20 cellular contexts compared by ENCODE assay signal in the genomic region with DNA sequence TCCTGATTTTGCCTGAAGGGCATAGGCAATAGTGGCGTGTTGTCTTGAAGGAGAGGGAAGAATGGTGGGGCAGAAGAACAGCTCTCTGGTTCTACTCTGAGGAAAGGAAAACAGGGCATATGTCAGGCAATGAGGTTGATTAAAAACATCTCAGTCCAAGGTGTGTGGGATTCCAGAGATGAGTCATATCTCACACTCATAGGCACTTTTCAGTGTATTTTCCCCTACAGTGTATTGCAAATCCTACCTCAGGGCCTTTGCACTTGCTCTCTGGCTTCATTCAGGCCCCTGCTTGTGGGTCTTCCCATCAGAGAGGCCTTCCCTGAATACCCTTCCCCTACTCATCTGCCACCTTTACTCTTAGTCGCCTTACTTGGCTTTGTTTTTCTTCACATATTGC.
"Had no signal": no experiment of that assay in that cellular context is flagged by ENCODE, and none has a peak within 500 bp of the region (broad histone marks: within the 10 kb centered on the region; RNA-seq: fewer than 3 reads in every experiment).

No MANE protein-coding gene starts in this region.

- H3K27me3 Mint-ChIP-seq: activated CD8-positive, alpha-beta T cell treated with anti-CD3 and anti-CD28 coated beads for 36 hours; effector memory CD8-positive, alpha-beta T cell; naive thymus-derived CD8-positive, alpha-beta T cell had no signal

- H3K9me3 ChIP-seq: left lung, neutrophil, thyroid gland had no signal

- H3K36me3 Mint-ChIP-seq: activated naive CD8-positive, alpha-beta T cell treated with anti-CD3 and anti-CD28 coated beads, Interleukin-2, amount 10 ng/mL, durations not matched to agents 7 days and 5 days had no signal

- H3K36me3 ChIP-seq: brain microvascular endothelial cell, left lung, neutrophil, thyroid gland had no signal

- DNase-seq: activated CD8-positive, alpha-beta T cell treated with anti-CD3 and anti-CD28 coated beads for 36 hours; activated naive CD8-positive, alpha-beta T cell treated with anti-CD3 and anti-CD28 coated beads, Interleukin-2, amount 10 ng/mL, durations not matched to agents 7 days and 5 days; anterior cingulate cortex; brain microvascular endothelial cell; dermis blood vessel endothelial cell; effector memory CD8-positive, alpha-beta T cell; left lung; mesenchymal stem cell; naive thymus-derived CD8-positive, alpha-beta T cell; retina; stimulated activated CD4-positive, alpha-beta T cell treated with anti-CD3 and anti-CD28 coated beads, Interleukin-12 subunit alpha, Interleukin-12 subunit beta, amount 100 ng/mL, for 4 hours; stimulated activated CD4-positive, alpha-beta T cell treated with anti-CD3 and anti-CD28 coated beads, Interleukin-2, amount 100 ng/mL, for 24 hours; T-helper 1 cell; thyroid gland had no signal

- H3K27ac Mint-ChIP-seq: activated CD8-positive, alpha-beta T cell treated with anti-CD3 and anti-CD28 coated beads for 36 hours; activated naive CD8-positive, alpha-beta T cell treated with anti-CD3 and anti-CD28 coated beads, Interleukin-2, amount 10 ng/mL, durations not matched to agents 7 days and 5 days; effector memory CD8-positive, alpha-beta T cell had no signal

- H3K9ac ChIP-seq: parathyroid adenoma had no signal

- H3K4me3 ChIP-seq: left lung, SK-N-MC, thyroid gland had no signal

- ATAC-seq: activated CD8-positive, alpha-beta T cell treated with anti-CD3 and anti-CD28 coated beads for 36 hours; effector memory CD8-positive, alpha-beta T cell; left lung; naive thymus-derived CD8-positive, alpha-beta T cell had no signal

- H3K27me3 ChIP-seq: brain microvascular endothelial cell, left lung, neutrophil, thyroid gland had no signal

- FAIRE-seq: islet of Langerhans, urothelium cell line had no signal

- H3K27ac ChIP-seq: brain microvascular endothelial cell, left lung, parathyroid adenoma, SK-N-MC, thyroid gland, VCaP had no signal

- H3K4me3 Mint-ChIP-seq: activated CD8-positive, alpha-beta T cell treated with anti-CD3 and anti-CD28 coated beads for 36 hours; activated naive CD8-positive, alpha-beta T cell treated with anti-CD3 and anti-CD28 coated beads, Interleukin-2, amount 10 ng/mL, durations not matched to agents 7 days and 5 days; effector memory CD8-positive, alpha-beta T cell; naive thymus-derived CD8-positive, alpha-beta T cell had no signal

- H2AFZ ChIP-seq: parathyroid adenoma had no signal
